ENCODE assay signal across 14 cellular contexts in genomic region chr11:118007040-118007439, GRCh38. TPM values are rescaled to one million over a fixed set of nuclear protein-coding genes. Genes with fewer than 3 reads are reported as not detected.
DNase-seq lines count a peak whose midpoint lies in the region; ATAC-seq and TF ChIP-seq lines count a peak whose summit lies in the region.
"Had no signal": no experiment of that assay in that cellular context is flagged by ENCODE, and none has a peak within 500 bp of the region (broad histone marks: within the 10 kb centered on the region; RNA-seq: fewer than 3 reads in every experiment).

No MANE protein-coding gene starts in this region.

- CTCF ChIA-PET in activated CD4-positive, alpha-beta memory T cell treated with anti-CD3 and anti-CD28 coated beads, Interleukin-2, amount 10 ng/mL, durations not matched to agents 7 days and 5 days (lab: Charles Lee) = interaction anchor here (0.5 to 2.5 kb wide), 9 partner anchors 14 to 697 kb away, joined by 3 to 24 read pairs (median 4); no protein-coding TSS in a partner anchor

- peaks cover 9 to 12% of the 10 kb centered on the region in 2 donors for H3K36me3 Mint-ChIP-seq in CD14-positive monocyte
- peaks cover 26% of the 10 kb centered on the region for H3K36me3 Mint-ChIP-seq in activated CD4-positive, alpha-beta memory T cell treated with anti-CD3 and anti-CD28 coated beads, Interleukin-2, amount 10 ng/mL, durations not matched to agents 7 days and 5 days (ENCODE audit: low read depth)

- DNase-seq in CD14-positive monocyte (ENCODE audit: low spot score) (no peak), H7 (peak; percentile 5), mucosa of descending colon (no peak), HAP-1 (ENCODE audit: low spot score in 2 of 2) (no peak), cerebellar nuclear complex (lab: John Stamatoyannopoulos, UW) (no peak), activated gamma-delta T cell treated with Interleukin-2 at 50 U/mL for 16 hours (no peak)
- no peak for DNase-seq in activated CD4-positive, alpha-beta memory T cell treated with anti-CD3 and anti-CD28 coated beads, Interleukin-2, amount 10 ng/mL, durations not matched to agents 7 days and 5 days
- DNase-seq: brain microvascular endothelial cell; NCI-H1436 treated with DMSO at 0.1 percent for 48 hours; NK-92 treated with Interleukin-12 subunit alpha and Interleukin-12 subunit beta, amount 100 ng/mL, for 24 hours had no signal

- H3K36me3 ChIP-seq in H7 (replicated peaks; ENCODE audit: control insufficient read depth, insufficient read depth, low read length) (no peaks in the 10 kb centered on the region), mucosa of descending colon (ENCODE audit: low read depth) (no peaks in the 10 kb centered on the region), HAP-1 (replicated peaks) (no peaks in the 10 kb centered on the region)
- H3K36me3 ChIP-seq: brain microvascular endothelial cell had no signal

- H3K4me1 Mint-ChIP-seq in CD14-positive monocyte = peaks cover 100% of the 10 kb centered on the region
- peaks cover 99% of the 10 kb centered on the region for H3K4me1 Mint-ChIP-seq in activated CD4-positive, alpha-beta memory T cell treated with anti-CD3 and anti-CD28 coated beads, Interleukin-2, amount 10 ng/mL, durations not matched to agents 7 days and 5 days

- intact Hi-C loops in CD14-positive monocyte (cut with micrococcal nuclease) = no loop called here
- intact Hi-C loops in mucosa of descending colon (cut with DNase I, micrococcal nuclease) = no loop called here

- ATAC-seq in mucosa of descending colon = peak; percentile 5
- no peak for ATAC-seq in GM21786 (IDR thresholded peaks at IDR 0.05; ENCODE audit: unreplicated experiment)

- TF ChIP-seq CTCF in CD14-positive monocyte (IDR thresholded peaks at IDR 0.05) (no peak), mucosa of descending colon (IDR thresholded peaks at IDR 0.05) (no peak)

- no peaks in the 10 kb centered on the region for H3K9me3 ChIP-seq in mucosa of descending colon
- H3K9me3 ChIP-seq in HAP-1 = no peaks in the 10 kb centered on the region

- H3K9me3 Mint-ChIP-seq in CD14-positive monocyte = peaks cover 3 to 12% (median 6%) of the 10 kb centered on the region in 7 donors
- peaks cover 8% of the 10 kb centered on the region for H3K9me3 Mint-ChIP-seq in activated CD4-positive, alpha-beta memory T cell treated with anti-CD3 and anti-CD28 coated beads, Interleukin-2, amount 10 ng/mL, durations not matched to agents 7 days and 5 days

- H3K4me3 ChIP-seq in H7 (ENCODE audit: insufficient read depth, low read depth, low read length) (no peak overlapping the region), mucosa of descending colon (no peak overlapping the region), HAP-1 (no peak overlapping the region)
- H3K4me3 ChIP-seq: hepatocyte, lung had no signal

- POLR2A ChIA-PET in activated CD4-positive, alpha-beta memory T cell treated with anti-CD3 and anti-CD28 coated beads, Interleukin-2, amount 10 ng/mL, durations not matched to agents 7 days and 5 days (lab: Charles Lee) = interaction anchor here (1.0 to 28.9 kb wide), 9 partner anchors 9 to 192 kb away, joined by 3 to 1195 read pairs (median 19); partner anchors contain the start of genes IL10RA and TMPRSS13

- H3K4me3 Mint-ChIP-seq in CD14-positive monocyte = peak overlapping the region; percentile 49 to 74
- H3K4me3 Mint-ChIP-seq in activated CD4-positive, alpha-beta memory T cell treated with anti-CD3 and anti-CD28 coated beads, Interleukin-2, amount 10 ng/mL, durations not matched to agents 7 days and 5 days = peak overlapping the region; percentile 40

- in situ Hi-C loops in HAP-1 (cut with MboI; ENCODE audit: low sequenced_read_pairs) = no loop called here

- H3K4me1 ChIP-seq in mucosa of descending colon (ENCODE audit: low read depth) (peaks cover 12% of the 10 kb centered on the region), HAP-1 (no peaks in the 10 kb centered on the region)
- H3K4me1 ChIP-seq: parathyroid adenoma had no signal

- H3K27ac Mint-ChIP-seq in CD14-positive monocyte = peak overlapping the region; percentile 95 to 99 (median 98)
- peak overlapping the region; percentile 99 for H3K27ac Mint-ChIP-seq in activated CD4-positive, alpha-beta memory T cell treated with anti-CD3 and anti-CD28 coated beads, Interleukin-2, amount 10 ng/mL, durations not matched to agents 7 days and 5 days

- no peaks in the 10 kb centered on the region for H3K27me3 ChIP-seq in H7 (ENCODE audit: control insufficient read depth, insufficient read depth, low read length)
- peaks cover 13% of the 10 kb centered on the region; the same call in 1 of the 2 replicates for H3K27me3 ChIP-seq in HAP-1 (ENCODE audit: low read depth)
- H3K27me3 ChIP-seq: brain microvascular endothelial cell, hepatocyte had no signal

- no peaks in the 10 kb centered on the region for H3K27me3 Mint-ChIP-seq in CD14-positive monocyte (ENCODE audit: low read depth in 3 of 3)
- H3K27me3 Mint-ChIP-seq in activated CD4-positive, alpha-beta memory T cell treated with anti-CD3 and anti-CD28 coated beads, Interleukin-2, amount 10 ng/mL, durations not matched to agents 7 days and 5 days = no peaks in the 10 kb centered on the region

RNA-seq across cellular contexts. Expression of gene IL10RA, which starts 20.8 kb away (rescaled TPM):
- 100 to 1,000 TPM; 152 to 226 TPM for polyA plus RNA-seq in CD14-positive monocyte
- not detected in 2 replicates for total RNA-seq in H7 (2014; rRNA removed; shearing (Covaris generic))
- total RNA-seq in activated CD4-positive, alpha-beta memory T cell treated with anti-CD3 and anti-CD28 coated beads, Interleukin-2, amount 10 ng/mL, durations not matched to agents 7 days and 5 days = 100 to 1,000 TPM; 286 to 291 TPM
- total RNA-seq in mucosa of descending colon = 10 to 100 TPM in 2 of 3 donors, 1 to 10 TPM in 1; 9.3 to 25.9 (median 12.5) TPM

Comparison
In these comparisons a context has a peak if more than half of its experiments do, and no peak if none do; other contexts are left out.
1. RNA of gene IL10RA, which starts 20.8 kb away (total RNA-seq): 286 to 291 TPM in activated CD4-positive, alpha-beta memory T cell treated with anti-CD3 and anti-CD28 coated beads, Interleukin-2, amount 10 ng/mL, durations not matched to agents 7 days and 5 days; 9.3 to 25.9 TPM in mucosa of descending colon and not detected in H7; every median in the first group is over 10 times any median in the second.